ENCODE assay signal across 1 cellular context in genomic region chr14:22965916-22966782, GRCh38.
A peak's percentile ranks its signal among the peaks of the same experiment; 100 is the strongest.
TF ChIP-seq lines count a peak whose summit lies in the region.

No MANE protein-coding gene starts in this region.

TF ChIP-seq in HepG2, 621 proteins besides CTCF, POLR2A, EP300 and RAD21 (continued from another document and continues in another):
- TF ChIP-seq ATF3 (CRISPR knock-in tag; IDR thresholded peaks at IDR 0.05), result peak; percentile 88
- peak; percentile 94 for TF ChIP-seq KAT7 (CRISPR knock-in tag; IDR thresholded peaks at IDR 0.05; ENCODE audit: borderline replicate concordance)
- TF ChIP-seq ZFP36L1 (CRISPR knock-in tag; IDR thresholded peaks at IDR 0.05), result peak; percentile 68; the same call in 1 of the 2 replicates
- peak; percentile 55; the same call in 1 of the 2 replicates for TF ChIP-seq MTA1 (CRISPR knock-in tag; IDR thresholded peaks at IDR 0.05; ENCODE audit: borderline replicate concordance)
- 0 out of 2 replicates have a peak, but pooled peaks have one; percentile 42 for TF ChIP-seq ZNF224 (CRISPR knock-in tag; IDR thresholded peaks at IDR 0.05)
- TF ChIP-seq ZMYM3 (CRISPR knock-in tag; IDR thresholded peaks at IDR 0.05), result peak; percentile 98
- peak; percentile 59; the same call in 1 of the 2 replicates for TF ChIP-seq NFKBIZ (CRISPR knock-in tag; IDR thresholded peaks at IDR 0.05)
- TF ChIP-seq ZBTB10 (CRISPR knock-in tag; IDR thresholded peaks at IDR 0.05; ENCODE audit: borderline replicate concordance), result 0 out of 2 replicates have a peak, but pooled peaks have one; percentile 38
- TF ChIP-seq MNT (IDR thresholded peaks at IDR 0.05), result peak; percentile 32; the same call in 1 of the 2 replicates
- peak; percentile 65; the same call in 1 of the 2 replicates for TF ChIP-seq ZNF605 (CRISPR knock-in tag; IDR thresholded peaks at IDR 0.05)
- peak; percentile 83 for TF ChIP-seq MED1 (CRISPR knock-in tag; IDR thresholded peaks at IDR 0.05)
- TF ChIP-seq ZNF264 (CRISPR knock-in tag; IDR thresholded peaks at IDR 0.05), result peak; percentile 77
- peak; percentile 25; the same call in 1 of the 2 replicates for TF ChIP-seq MYC (CRISPR knock-in tag; IDR thresholded peaks at IDR 0.05; ENCODE audit: borderline replicate concordance)
- peak; percentile 90 for TF ChIP-seq TBX2 (CRISPR knock-in tag; IDR thresholded peaks at IDR 0.05; ENCODE audit: borderline replicate concordance)
- TF ChIP-seq KIAA2018 (CRISPR knock-in tag; IDR thresholded peaks at IDR 0.05; ENCODE audit: borderline replicate concordance), result 0 out of 2 replicates have a peak, but pooled peaks have one; percentile 35
- peak; percentile 86 for TF ChIP-seq RARA (CRISPR knock-in tag; IDR thresholded peaks at IDR 0.05)
- peak; percentile 57 for TF ChIP-seq TBL1XR1 (IDR thresholded peaks at IDR 0.05; ENCODE audit: borderline replicate concordance, low read length, partially characterized antibody)
- TF ChIP-seq ZFP37 (CRISPR knock-in tag; IDR thresholded peaks at IDR 0.05; ENCODE audit: borderline replicate concordance), result peak; percentile 35; the same call in 1 of the 2 replicates
- peak; percentile 81 for TF ChIP-seq SNAPC5 (CRISPR knock-in tag; IDR thresholded peaks at IDR 0.05; ENCODE audit: borderline replicate concordance)
- peak; percentile 71 for TF ChIP-seq ASH2L (IDR thresholded peaks at IDR 0.05; ENCODE audit: insufficient read length, low read depth, low read length)
- TF ChIP-seq ZNF547 (CRISPR knock-in tag; IDR thresholded peaks at IDR 0.05), result 0 out of 2 replicates have a peak, but pooled peaks have one; percentile 33
- peak; percentile 10; the same call in 1 of the 2 replicates for TF ChIP-seq TAF1 (CRISPR knock-in tag; IDR thresholded peaks at IDR 0.05)
- TF ChIP-seq ZNF800 (CRISPR knock-in tag; IDR thresholded peaks at IDR 0.05), result peak; percentile 78; the same call in 1 of the 2 replicates
- TF ChIP-seq ZNF414 (CRISPR knock-in tag; IDR thresholded peaks at IDR 0.05), result peak; percentile 97
- peak; percentile 80; the same call in 1 of the 2 replicates for TF ChIP-seq SMYD3 (CRISPR knock-in tag; IDR thresholded peaks at IDR 0.05)
- TF ChIP-seq ZFP41 (CRISPR knock-in tag; IDR thresholded peaks at IDR 0.05; ENCODE audit: borderline replicate concordance), result 0 out of 2 replicates have a peak, but pooled peaks have one; percentile 18
- TF ChIP-seq ZNF619 (CRISPR knock-in tag; IDR thresholded peaks at IDR 0.05), result peak; percentile 86; the same call in 1 of the 2 replicates
- 0 out of 2 replicates have a peak, but pooled peaks have one; percentile 79 for TF ChIP-seq ZNF367 (CRISPR knock-in tag; IDR thresholded peaks at IDR 0.05; ENCODE audit: borderline replicate concordance)
- peak; percentile 21; the same call in 1 of the 2 replicates for TF ChIP-seq MAX (IDR thresholded peaks at IDR 0.05)
- TF ChIP-seq NR2F6 (IDR thresholded peaks at IDR 0.05), result peak; percentile 43
- peak; percentile 78 for TF ChIP-seq NR2F6 (CRISPR knock-in tag; IDR thresholded peaks at IDR 0.05)
- 0 out of 2 replicates have a peak, but pooled peaks have one; percentile 37 for TF ChIP-seq NKX3-1 (CRISPR knock-in tag; IDR thresholded peaks at IDR 0.05)
- peak; percentile 96 for TF ChIP-seq GFI1 (CRISPR knock-in tag; IDR thresholded peaks at IDR 0.05; ENCODE audit: borderline replicate concordance)
- TF ChIP-seq AGO1 (IDR thresholded peaks at IDR 0.05; ENCODE audit: low read depth, low read length, poor library complexity, severe bottlenecking), result peak; percentile 9
- peak; percentile 37; the same call in 1 of the 2 replicates for TF ChIP-seq KAT8 (CRISPR knock-in tag; IDR thresholded peaks at IDR 0.05)
- peak; percentile 13 for TF ChIP-seq YY1 (IDR thresholded peaks at IDR 0.05; ENCODE audit: insufficient read depth, insufficient replicate concordance, low read depth, low read length)
- 0 out of 2 replicates have a peak, but pooled peaks have one; percentile 39 for TF ChIP-seq GZF1 (CRISPR knock-in tag; IDR thresholded peaks at IDR 0.05)
- TF ChIP-seq HMGXB4 (CRISPR knock-in tag; IDR thresholded peaks at IDR 0.05; ENCODE audit: borderline replicate concordance in 1 of 2, low read depth in 1 of 2), result peak in 1 of 2 experiments; percentile 21; a peak in 1 of 4 replicates
